ENCODE assay signal across 30 cellular contexts in genomic region chr1:237962985-237963384, GRCh38.
"Had no signal": no experiment of that assay in that cellular context is flagged by ENCODE, and none has a peak within 500 bp of the region (broad histone marks: within the 10 kb centered on the region; RNA-seq: fewer than 3 reads in every experiment).

No MANE protein-coding gene starts in this region.

- ATAC-seq: naive thymus-derived CD8-positive, alpha-beta T cell; natural killer cell treated with Interleukin-12 subunit alpha and Interleukin-12 subunit beta and Interleukin-15 and Interleukin-18, amount 100 ng/mL, for 72 hours; psoas muscle; right cardiac atrium; right lobe of liver; stimulated activated memory B cell treated with anti-CD40 and anti-IgM and Interleukin-4, amounts not matched to agents 10 μg/mL and 1 μg/mL and 100 μg/mL, for 72 hours; stimulated activated naive CD8-positive, alpha-beta T cell treated with anti-CD3 and anti-CD28 coated beads, Interleukin-15, amount 100 ng/mL, for 72 hours; stimulated activated naive CD8-positive, alpha-beta T cell treated with anti-CD3 and anti-CD28 coated beads, Interleukin-15, Interleukin-2, amounts not matched to agents 100 U/mL and 50 U/mL, for 24 hours had no signal

- DNase-seq: naive thymus-derived CD8-positive, alpha-beta T cell; nephron progenitor cell; occipital lobe; ovary; posterior cingulate gyrus; psoas muscle; right cardiac atrium; right lobe of liver; sigmoid colon; small intestine; stimulated activated CD4-positive, alpha-beta T cell treated with anti-CD3 and anti-CD28 coated beads, Interleukin-15, amount 100 ng/mL, for 24 hours; stimulated activated CD4-positive, alpha-beta T cell treated with anti-CD3 and anti-CD28 coated beads, Interleukin-2, amount 100 ng/mL, for 24 hours; stimulated activated CD4-positive, alpha-beta T cell treated with anti-CD3 and anti-CD28 coated beads, Interleukin-2, amount 100 ng/mL, for 48 hours; stimulated activated CD4-positive, alpha-beta T cell treated with anti-CD3 and anti-CD28 coated beads, Interleukin-4, amount 100 ng/mL, for 24 hours; stimulated activated CD8-positive, alpha-beta memory T cell treated with anti-CD3 and anti-CD28 coated beads, Interleukin-4, amount 100 ng/mL, for 48 hours; stimulated activated naive CD4-positive, alpha-beta T cell; stimulated activated naive CD8-positive, alpha-beta T cell treated with anti-CD3 and anti-CD28 coated beads, Interleukin-15, amount 100 ng/mL, for 72 hours; stimulated activated naive CD8-positive, alpha-beta T cell treated with anti-CD3 and anti-CD28 coated beads, Interleukin-15, Interleukin-2, amounts not matched to agents 100 U/mL and 50 U/mL, for 24 hours; substantia nigra; testis; trophoblast cell; upper lobe of left lung had no signal

- H3K9me3 ChIP-seq: ovary, psoas muscle, right lobe of liver, sigmoid colon, suprapubic skin, testis, tibial nerve, upper lobe of left lung, vagina had no signal

- H3K36me3 ChIP-seq: ovary, right lobe of liver, sigmoid colon, suprapubic skin, tibial nerve, upper lobe of left lung, vagina had no signal

- H3K79me2 ChIP-seq: parathyroid adenoma had no signal

- H3K36me3 Mint-ChIP-seq: naive thymus-derived CD8-positive, alpha-beta T cell; natural killer cell treated with Interleukin-12 subunit alpha and Interleukin-12 subunit beta and Interleukin-15 and Interleukin-18, amount 100 ng/mL, for 72 hours; stimulated activated memory B cell treated with anti-CD40 and anti-IgM and Interleukin-4, amounts not matched to agents 10 μg/mL and 1 μg/mL and 100 μg/mL, for 72 hours had no signal

- H2AFZ ChIP-seq: parathyroid adenoma had no signal

- H3K4me1 Mint-ChIP-seq: naive thymus-derived CD8-positive, alpha-beta T cell; stimulated activated memory B cell treated with anti-CD40 and anti-IgM and Interleukin-4, amounts not matched to agents 10 μg/mL and 1 μg/mL and 100 μg/mL, for 72 hours; stimulated activated naive CD8-positive, alpha-beta T cell treated with anti-CD3 and anti-CD28 coated beads, Interleukin-15, amount 100 ng/mL, for 72 hours had no signal

- H3K9ac ChIP-seq: parathyroid adenoma had no signal

- H3K27me3 Mint-ChIP-seq: natural killer cell treated with Interleukin-12 subunit alpha and Interleukin-12 subunit beta and Interleukin-15 and Interleukin-18, amount 100 ng/mL, for 72 hours; progenitor cell of endocrine pancreas; stimulated activated memory B cell treated with anti-CD40 and anti-IgM and Interleukin-4, amounts not matched to agents 10 μg/mL and 1 μg/mL and 100 μg/mL, for 72 hours; stimulated activated naive CD8-positive, alpha-beta T cell treated with anti-CD3 and anti-CD28 coated beads, Interleukin-15, amount 100 ng/mL, for 72 hours had no signal

- H3K4me3 ChIP-seq: ovary, psoas muscle, right lobe of liver, sigmoid colon, suprapubic skin, testis, tibial nerve, upper lobe of left lung, vagina had no signal

- H3K27ac ChIP-seq: ovary, parathyroid adenoma, psoas muscle, right lobe of liver, sigmoid colon, suprapubic skin, testis, tibial nerve, upper lobe of left lung, vagina had no signal

- H3K27ac Mint-ChIP-seq: naive thymus-derived CD8-positive, alpha-beta T cell; natural killer cell treated with Interleukin-12 subunit alpha and Interleukin-12 subunit beta and Interleukin-15 and Interleukin-18, amount 100 ng/mL, for 72 hours; progenitor cell of endocrine pancreas; stimulated activated memory B cell treated with anti-CD40 and anti-IgM and Interleukin-4, amounts not matched to agents 10 μg/mL and 1 μg/mL and 100 μg/mL, for 72 hours; stimulated activated naive CD8-positive, alpha-beta T cell treated with anti-CD3 and anti-CD28 coated beads, Interleukin-15, amount 100 ng/mL, for 72 hours had no signal

- H3K9me3 Mint-ChIP-seq: nephron progenitor cell; neural crest cell; stimulated activated memory B cell treated with anti-CD40 and anti-IgM and Interleukin-4, amounts not matched to agents 10 μg/mL and 1 μg/mL and 100 μg/mL, for 72 hours; stimulated activated naive CD8-positive, alpha-beta T cell treated with anti-CD3 and anti-CD28 coated beads, Interleukin-15, amount 100 ng/mL, for 72 hours had no signal

- H3K4me1 ChIP-seq: parathyroid adenoma, psoas muscle, right lobe of liver, sigmoid colon, suprapubic skin, testis, tibial nerve, upper lobe of left lung, vagina had no signal

- H3K4me3 Mint-ChIP-seq: naive thymus-derived CD8-positive, alpha-beta T cell; natural killer cell treated with Interleukin-12 subunit alpha and Interleukin-12 subunit beta and Interleukin-15 and Interleukin-18, amount 100 ng/mL, for 72 hours; nephron progenitor cell; neural crest cell; stimulated activated memory B cell treated with anti-CD40 and anti-IgM and Interleukin-4, amounts not matched to agents 10 μg/mL and 1 μg/mL and 100 μg/mL, for 72 hours; stimulated activated naive CD8-positive, alpha-beta T cell treated with anti-CD3 and anti-CD28 coated beads, Interleukin-15, amount 100 ng/mL, for 72 hours had no signal

- H3K27me3 ChIP-seq: ovary, right lobe of liver, sigmoid colon, suprapubic skin, testis, tibial nerve, upper lobe of left lung, vagina had no signal
